ENCODE assay signal across 20 cellular contexts in the genomic region with DNA sequence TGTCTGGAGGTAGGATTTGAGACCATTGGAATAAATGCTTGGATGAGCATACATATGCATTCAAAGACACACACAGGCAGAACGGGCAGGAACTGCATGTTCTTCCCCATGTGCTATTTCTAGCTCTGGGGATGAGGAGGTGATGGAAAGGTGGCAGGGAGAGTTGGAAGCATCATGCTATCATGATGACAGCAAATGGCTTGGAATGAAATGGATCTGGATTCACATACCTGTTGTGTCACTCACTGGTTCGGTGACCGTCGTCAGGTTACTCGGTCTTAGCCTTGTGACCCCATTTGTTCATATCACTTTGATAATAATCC.
"Had no signal": no experiment of that assay in that cellular context is flagged by ENCODE, and none has a peak within 500 bp of the region (broad histone marks: within the 10 kb centered on the region; RNA-seq: fewer than 3 reads in every experiment).

No MANE protein-coding gene starts in this region.

- H3K27ac ChIP-seq: ascending aorta, hepatocyte, left lung, spleen, thoracic aorta, upper lobe of left lung had no signal

- H3K36me3 ChIP-seq: ascending aorta, left lung, spleen, thoracic aorta, upper lobe of left lung had no signal

- H3K27me3 ChIP-seq: ascending aorta, hepatocyte, left lung, spleen, upper lobe of left lung had no signal

- ATAC-seq: activated naive CD4-positive, alpha-beta T cell treated with anti-CD3 and anti-CD28 coated beads, Interleukin-2, amount 50 U/mL, for 72 hours; activated T-helper 17 cell treated with anti-CD3 and anti-CD28 coated beads, Interleukin-2, amount 50 U/mL, for 72 hours; natural killer cell treated with Interleukin-12 subunit alpha and Interleukin-12 subunit beta and Interleukin-15 and Interleukin-18, amount 100 ng/mL, for 72 hours had no signal

- H3K9me3 ChIP-seq: ascending aorta, left lung, spleen, thoracic aorta, upper lobe of left lung had no signal

- H2AFZ ChIP-seq: hepatocyte had no signal

- DNase-seq: activated CD4-positive, alpha-beta T cell treated with anti-CD3 and anti-CD28 coated beads for 1 hour; activated CD4-positive, alpha-beta T cell treated with anti-CD3 and anti-CD28 coated beads, Interleukin-2, amount 50 U/mL, for 1 hour; activated T-cell treated with anti-CD3 and anti-CD28 coated beads, Interleukin-2, amount 50 U/mL, for 24 hours; erythroblast; foreskin fibroblast; immature natural killer cell; midbrain; retina; spleen; stimulated activated CD4-positive, alpha-beta T cell treated with anti-CD3 and anti-CD28 coated beads, Interleukin-4, amount 100 ng/mL, for 1 hour; stimulated activated naive CD4-positive, alpha-beta T cell; T-helper 9 cell had no signal

- H3K4me2 ChIP-seq: hepatocyte had no signal

- H3K4me1 ChIP-seq: ascending aorta, left lung, spleen, upper lobe of left lung had no signal

- H3K4me3 ChIP-seq: ascending aorta, hepatocyte, left lung, spleen, thoracic aorta, upper lobe of left lung had no signal
